6 cellular contexts compared by ENCODE assay signal in genomic region chr22:38699784-38700183, GRCh38. TPM values are rescaled to one million over a fixed set of nuclear protein-coding genes. Genes with fewer than 3 reads are reported as not detected.
A peak's percentile ranks its signal among the peaks of the same experiment; 100 is the strongest.
DNase-seq lines count a peak whose midpoint lies in the region; ATAC-seq and TF ChIP-seq lines count a peak whose summit lies in the region.

No MANE protein-coding gene starts in this region.

- DNase-seq in LHCN-M2 (ENCODE audit: low read depth), result peak; percentile 57
- no peak for DNase-seq in chondrocyte (ENCODE audit: low spot score)
- no peak for DNase-seq in osteoblast (ENCODE audit: insufficient read length, low spot score, missing footprints)
- no peak for DNase-seq in D341Med (ENCODE audit: low spot score)
- no peak for DNase-seq in HuH-7.5 (ENCODE audit: low spot score)

- no peaks in the 10 kb centered on the region for H3K27me3 Mint-ChIP-seq in chondrocyte (ENCODE audit: low read depth)

- H3K9me3 ChIP-seq in osteoblast (ENCODE audit: low read depth, low read length), result no peaks in the 10 kb centered on the region

- peak; percentile 42 for TF ChIP-seq CTCF in chondrocyte (IDR thresholded peaks at IDR 0.05)
- TF ChIP-seq CTCF in osteoblast (IDR thresholded peaks at IDR 0.05; ENCODE audit: extremely low read depth, low read depth, low read length), result no peak

- no peak overlapping the region for H2AFZ ChIP-seq in osteoblast (ENCODE audit: low read length)

- H3K9me3 Mint-ChIP-seq in chondrocyte (ENCODE audit: low read depth), result no peaks in the 10 kb centered on the region

- H4K20me1 ChIP-seq in osteoblast (ENCODE audit: insufficient read depth, low read length), result peaks cover 11% of the 10 kb centered on the region

- peaks cover 4% of the 10 kb centered on the region for H3K36me3 Mint-ChIP-seq in chondrocyte (ENCODE audit: low read depth)

- H3K4me3 Mint-ChIP-seq in chondrocyte (ENCODE audit: unreplicated experiment), result peak overlapping the region; percentile 90

- H3K79me2 ChIP-seq in osteoblast (ENCODE audit: insufficient read depth, low read length), result peaks cover 49% of the 10 kb centered on the region

- no peak for ATAC-seq in HG02870 (IDR thresholded peaks at IDR 0.05; ENCODE audit: unreplicated experiment)

- H3K27ac ChIP-seq in osteoblast (ENCODE audit: low read depth, low read length), result peak overlapping the region; percentile 96

- H3K4me1 Mint-ChIP-seq in chondrocyte (ENCODE audit: low read depth), result peaks cover 56% of the 10 kb centered on the region

- peak overlapping the region; percentile 96 for H3K4me2 ChIP-seq in osteoblast (ENCODE audit: insufficient read depth, low read length)

- H3K36me3 ChIP-seq in osteoblast (ENCODE audit: insufficient read depth, low read length), result peaks cover 3% of the 10 kb centered on the region

- H3K27me3 ChIP-seq in osteoblast (ENCODE audit: insufficient read depth, low read length), result no peaks in the 10 kb centered on the region

- peak overlapping the region; percentile 92 for H3K4me3 ChIP-seq in osteoblast (ENCODE audit: insufficient read depth, low read length)

- H3K4me1 ChIP-seq in osteoblast (ENCODE audit: insufficient read depth, low read length), result peaks cover 47% of the 10 kb centered on the region

- peak overlapping the region; percentile 99 for H3K27ac Mint-ChIP-seq in chondrocyte (ENCODE audit: unreplicated experiment)

RNA-seq across cellular contexts. Expression of gene JOSD1, which starts 1.0 kb away (rescaled TPM):
- total RNA-seq in LHCN-M2 (2014; rRNA removed) (54.6 and 65.0 TPM in 2 replicates), chondrocyte (80.3 to 87.0 TPM (median 85.7 TPM) in 3 replicates), osteoblast (82.2 and 86.1 TPM in 2 replicates)
- 33.3 TPM for polyA plus RNA-seq in LHCN-M2 (2012)

RNA-seq across cellular contexts. Expression of gene GTPBP1, which starts 6.0 kb away (rescaled TPM):
- total RNA-seq in LHCN-M2 (2014; rRNA removed) (24.5 and 26.4 TPM in 2 replicates), chondrocyte (37.7 to 58.6 TPM (median 43.3 TPM) in 3 replicates), osteoblast (28.3 and 34.7 TPM in 2 replicates)
- 20.5 TPM for polyA plus RNA-seq in LHCN-M2 (2012)

RNA-seq across cellular contexts. Expression of gene TOMM22, which starts 18.0 kb away (rescaled TPM):
- total RNA-seq in LHCN-M2 (2014; rRNA removed) (60.9 and 74.1 TPM in 2 replicates), chondrocyte (44.8 to 54.1 TPM (median 47.7 TPM) in 3 replicates), osteoblast (57.2 and 60.4 TPM in 2 replicates)
- 66.0 TPM for polyA plus RNA-seq in LHCN-M2 (2012)

RNA-seq across cellular contexts. Expression of gene CBY1, which starts 43.3 kb away (rescaled TPM):
- total RNA-seq in LHCN-M2 (2014; rRNA removed) (12.4 and 16.4 TPM in 2 replicates), chondrocyte (29.9 to 44.5 TPM (median 33.5 TPM) in 3 replicates), osteoblast (13.8 and 16.2 TPM in 2 replicates)
- polyA plus RNA-seq in LHCN-M2 (2012), result 27.2 TPM

RNA-seq across cellular contexts. Expression of gene FAM227A, which starts 43.6 kb away (rescaled TPM):
- total RNA-seq in LHCN-M2 (2014; rRNA removed) (0.51 and 1.4 TPM in 2 replicates), chondrocyte (1.5 to 5.4 TPM (median 1.8 TPM) in 3 replicates), osteoblast (2.9 and 3.3 TPM in 2 replicates)
- 0.22 TPM for polyA plus RNA-seq in LHCN-M2 (2012)
